ENCODE assay signal across 9 cellular contexts in the genomic region with DNA sequence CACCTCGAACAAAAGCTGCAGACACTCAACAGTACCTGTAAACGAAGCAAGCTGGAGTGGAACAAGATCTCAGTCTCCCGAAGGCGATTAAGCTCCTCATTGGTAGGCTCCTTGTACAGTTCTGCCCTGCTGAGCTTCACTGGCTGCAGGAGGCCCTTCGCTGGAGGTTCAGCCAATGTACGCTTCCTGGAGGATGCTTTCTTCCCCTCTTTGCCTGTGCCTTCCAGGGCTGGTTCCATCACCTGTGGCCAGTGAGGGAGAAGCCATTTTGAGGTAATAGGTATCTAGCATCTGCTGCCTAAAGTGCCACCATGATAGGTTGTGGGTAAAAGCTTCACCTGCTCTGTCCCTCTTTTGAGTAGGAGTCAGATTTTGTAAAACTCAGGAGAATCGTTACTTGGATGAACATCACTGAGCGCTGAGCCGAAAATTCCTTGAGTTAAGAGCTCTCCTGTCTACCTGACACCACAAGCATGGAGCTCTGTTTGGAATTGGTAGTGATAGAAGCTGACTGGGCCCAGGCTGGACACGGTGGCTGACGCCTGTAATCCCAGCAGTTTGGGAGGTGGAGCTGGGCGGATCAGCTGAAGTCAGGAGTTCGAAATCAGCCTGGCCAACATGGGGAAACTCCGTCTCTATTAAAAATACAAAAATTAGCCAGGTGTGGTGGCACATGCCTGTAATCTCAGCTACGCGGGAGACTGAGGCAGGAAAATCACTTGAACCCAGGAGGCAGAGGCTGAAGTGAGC. TPM values are rescaled to one million over a fixed set of nuclear protein-coding genes. Genes with fewer than 3 reads are reported as not detected.
A peak's percentile ranks its signal among the peaks of the same experiment; 100 is the strongest.
DNase-seq lines count a peak whose midpoint lies in the region; ATAC-seq and TF ChIP-seq lines count a peak whose summit lies in the region.
"Had no signal": no experiment of that assay in that cellular context is flagged by ENCODE, and none has a peak within 500 bp of the region (broad histone marks: within the 10 kb centered on the region; RNA-seq: fewer than 3 reads in every experiment).

No MANE protein-coding gene starts in this region.

- H3K4me1 ChIP-seq in Panc1 (ENCODE audit: control insufficient read depth, insufficient read depth, low read length) (peaks cover 6% of the 10 kb centered on the region), esophagus squamous epithelium (peaks cover 0 to 34% (median 12%) of the 10 kb centered on the region in 3 donors)

- H3K27ac ChIP-seq in Panc1 (ENCODE audit: low read length) = peak overlapping the region; percentile 87; the same call in 1 of the 2 replicates
- H3K27ac ChIP-seq in esophagus squamous epithelium = no peak overlapping the region

- H3K36me3 ChIP-seq in Panc1 (ENCODE audit: control insufficient read depth, insufficient read depth, low read length) = peaks cover 3% of the 10 kb centered on the region
- peaks cover 30 to 51% (median 37%) of the 10 kb centered on the region in 3 donors for H3K36me3 ChIP-seq in esophagus squamous epithelium

- intact Hi-C loops in Panc1 (cut with micrococcal nuclease; ENCODE audit: unreplicated experiment) (no loop called here), esophagus squamous epithelium (cut with DNase I) (no loop called here), posterior vena cava (cut with DNase I) (no loop called here)

- no peak for TF ChIP-seq POLR2A in esophagus squamous epithelium (IDR thresholded peaks at IDR 0.05)

- in situ Hi-C loops in Panc1 (cut with HindIII; ENCODE audit: low pct_unique_long_range_greater_than_20kb, low sequenced_read_pairs) = no loop called here

- 81 to 83% methylated on average over 14 to 15 of the region's 16 CpGs for WGBS in esophagus squamous epithelium, 2 donors

- no peak for DNase-seq in GM12864 (ENCODE audit: low read depth)
- no peak for DNase-seq in Panc1 (ENCODE audit: low read depth, low spot score)
- no peak for DNase-seq in esophagus squamous epithelium (lab: John Stamatoyannopoulos, UW)
- peak; percentile 52 for DNase-seq in posterior vena cava (ENCODE audit: low spot score)
- DNase-seq in stimulated activated CD4-positive, alpha-beta T cell treated with anti-CD3 and anti-CD28 coated beads, Interleukin-4, amount 100 ng/mL, for 24 hours = no peak
- no peak for DNase-seq in stimulated activated CD4-positive, alpha-beta T cell treated with anti-CD3 and anti-CD28 coated beads, Interleukin-1b, Interleukin-23, amount 100 ng/mL, for 48 hours

- H3K4me3 ChIP-seq in GM12864 (ENCODE audit: low read depth, low read length) (peak overlapping the region; percentile 88), Panc1 (ENCODE audit: low read depth in 2 of 2, low read length in 2 of 2) (peak overlapping the region; percentile 79 to 99), esophagus squamous epithelium (peak overlapping the region in 3 of 4 donors; percentile 82 to 94 (median 93))

- CTCF ChIA-PET in Panc1 (lab: Charles Lee) = no interaction called here

- no peak for ATAC-seq in Panc1
- no peak for ATAC-seq in GM19351 (IDR thresholded peaks at IDR 0.05; ENCODE audit: unreplicated experiment)
- no peak for ATAC-seq in HG02763 (IDR thresholded peaks at IDR 0.05; ENCODE audit: unreplicated experiment)

- H3K9me3 ChIP-seq in Panc1 (ENCODE audit: control insufficient read depth, insufficient read depth, low read depth, low read length) (no peaks in the 10 kb centered on the region), esophagus squamous epithelium (no peaks in the 10 kb centered on the region)

- TF ChIP-seq CTCF in GM12864 (IDR thresholded peaks at IDR 0.05; ENCODE audit: low read depth, low read length, missing control alignments) (no peak), Panc1 (IDR thresholded peaks at IDR 0.05) (no peak), esophagus squamous epithelium (IDR thresholded peaks at IDR 0.05) (no peak)

- POLR2A ChIA-PET in Panc1 (lab: Charles Lee) = interaction anchor here (0.6 kb wide), 1 partner anchor 97 kb away, joined by 3 read pairs; no protein-coding TSS in a partner anchor

- no TSS peak for BruUV-seq in Panc1 (replicated peaks; lab: Mats Ljungman, UMichigan)

- H3K27me3 ChIP-seq in Panc1 (ENCODE audit: control insufficient read depth, insufficient read depth, low read length) = no peaks in the 10 kb centered on the region
- H3K27me3 ChIP-seq in esophagus squamous epithelium = no peaks in the 10 kb centered on the region

RNA-seq across cellular contexts. Expression of gene NOL6, which starts 1.4 kb away (rescaled TPM):
- total RNA-seq in Panc1 (2021; ENCODE audit: unreplicated experiment) (75.1 TPM), esophagus squamous epithelium (10 to 100 TPM; 23.6 to 43.7 (median 38.3) TPM), posterior vena cava (10 to 100 TPM; 20.9 to 24.8 TPM)
- 42.0 TPM for polyA plus RNA-seq in Panc1 (2012; ENCODE audit: insufficient read length)

RNA-seq across cellular contexts. Expression of gene AQP3, which starts 25.0 kb away (rescaled TPM):
- total RNA-seq in Panc1 (2021; ENCODE audit: unreplicated experiment) (1.0 TPM), esophagus squamous epithelium (1,000 to 10,000 TPM; 1,484 to 2,988 (median 2,291) TPM), posterior vena cava (1 to 10 TPM; 5.5 to 8.4 TPM)
- 2.3 TPM for polyA plus RNA-seq in Panc1 (2012; ENCODE audit: insufficient read length)

RNA-seq across cellular contexts. Expression of gene ANKRD18B, which starts 51.7 kb away (rescaled TPM):
- total RNA-seq in Panc1 (2021; ENCODE audit: unreplicated experiment) = 7.3 TPM
- polyA plus RNA-seq in Panc1 (2012; ENCODE audit: insufficient read length) = 1.2 TPM
- 10 to 100 TPM in 3 of 4 donors, 1 to 10 TPM in 1; 3.8 to 19.8 (median 10.8) TPM for total RNA-seq in esophagus squamous epithelium
- total RNA-seq in posterior vena cava = not detected
- total RNA-seq: HT-29 had no signal

Comparison
In these comparisons a context has a peak if more than half of its experiments do, and no peak if none do; other contexts are left out.
1. RNA of gene AQP3, which starts 25.0 kb away (total RNA-seq): 1,484 to 2,988 TPM in esophagus squamous epithelium; 5.5 to 8.4 TPM in posterior vena cava and 1.0 TPM in Panc1 (single experiment); every median in the first group is over 100 times any median in the second.
2. Peak in every context shown above with its lines, with median percentiles within 50 percentile points of each other: H3K4me3 ChIP-seq.